ENCODE assay signal across 1 cellular context in genomic region chr20:266604-267562, GRCh38.
TF ChIP-seq lines count a peak whose summit lies in the region.

No MANE protein-coding gene starts in this region.

TF ChIP-seq in HepG2, 621 proteins besides CTCF, POLR2A, EP300 and RAD21 (continued from another document and continues in another):
- TF ChIP-seq AKNA (CRISPR knock-in tag; IDR thresholded peaks at IDR 0.05; ENCODE audit: borderline replicate concordance) (no peak), ZNF30 (CRISPR knock-in tag; IDR thresholded peaks at IDR 0.05) (peak; percentile 87), NFYC (CRISPR knock-in tag; IDR thresholded peaks at IDR 0.05) (peak; percentile 30; the same call in 1 of the 2 replicates), ZNF589 (CRISPR knock-in tag; conservative IDR thresholded peaks at IDR 0.05) (peak; percentile 90; the same call in 1 of the 2 replicates), ZFP1 (CRISPR knock-in tag; IDR thresholded peaks at IDR 0.05) (0 out of 2 replicates have a peak, but pooled peaks have one; percentile 28), FLYWCH1 (CRISPR knock-in tag; IDR thresholded peaks at IDR 0.05) (no peak), ZNF446 (CRISPR knock-in tag; IDR thresholded peaks at IDR 0.05) (peak; percentile 97), SSRP1 (CRISPR knock-in tag; IDR thresholded peaks at IDR 0.05) (peak; percentile 81), ZNF143 (CRISPR knock-in tag; IDR thresholded peaks at IDR 0.05) (no peak; the same call in 1 of the 2 replicates), ZNF616 (CRISPR knock-in tag; IDR thresholded peaks at IDR 0.05; ENCODE audit: low read depth) (peak; percentile 69; the same call in 1 of the 2 replicates), FOXP4 (CRISPR knock-in tag; IDR thresholded peaks at IDR 0.05) (peak; percentile 73), ZNF337 (CRISPR knock-in tag; IDR thresholded peaks at IDR 0.05; ENCODE audit: borderline replicate concordance, low read depth) (peak; percentile 72; the same call in 1 of the 2 replicates), NBN (conservative IDR thresholded peaks at IDR 0.05) (no peak), HOXA3 (CRISPR knock-in tag; IDR thresholded peaks at IDR 0.05) (peak; percentile 94), ZBTB38 (CRISPR knock-in tag; IDR thresholded peaks at IDR 0.05) (peak; percentile 89), ZNF556 (CRISPR knock-in tag; IDR thresholded peaks at IDR 0.05; ENCODE audit: borderline replicate concordance) (peak; percentile 86; the same call in 1 of the 2 replicates), ARID2 (CRISPR knock-in tag; IDR thresholded peaks at IDR 0.05; ENCODE audit: borderline replicate concordance) (peak; percentile 99), ZNF784 (CRISPR knock-in tag; IDR thresholded peaks at IDR 0.05; ENCODE audit: borderline replicate concordance) (peak; percentile 80; the same call in 1 of the 2 replicates), ZNF547 (CRISPR knock-in tag; IDR thresholded peaks at IDR 0.05) (peak; percentile 95), GTF2F1 (IDR thresholded peaks at IDR 0.05; ENCODE audit: low read length) (peak; percentile 31; the same call in 1 of the 2 replicates), ZNF678 (CRISPR knock-in tag; IDR thresholded peaks at IDR 0.05) (peak; percentile 95; the same call in 1 of the 2 replicates), POLR2AphosphoS2 (IDR thresholded peaks at IDR 0.05; ENCODE audit: low read depth, low read length) (no peak), AKAP8 (CRISPR knock-in tag; IDR thresholded peaks at IDR 0.05) (no peak; the same call in 1 of the 2 replicates), PHF21A (CRISPR knock-in tag; IDR thresholded peaks at IDR 0.05) (0 out of 2 replicates have a peak, but pooled peaks have one; percentile 58), ISL2 (CRISPR knock-in tag; IDR thresholded peaks at IDR 0.05) (peak; percentile 72), ZNF160 (CRISPR knock-in tag; IDR thresholded peaks at IDR 0.05) (peak; percentile 79; the same call in 1 of the 2 replicates), ZBTB33 (CRISPR knock-in tag; IDR thresholded peaks at IDR 0.05) (peak; percentile 76), ZNF296 (CRISPR knock-in tag; conservative IDR thresholded peaks at IDR 0.05) (peak; percentile 92), GMEB2 (CRISPR knock-in tag; IDR thresholded peaks at IDR 0.05; ENCODE audit: low read depth) (peak; percentile 36; the same call in 1 of the 2 replicates), TGIF2 (CRISPR knock-in tag; IDR thresholded peaks at IDR 0.05) (peak; percentile 78), MYC (CRISPR knock-in tag; IDR thresholded peaks at IDR 0.05; ENCODE audit: borderline replicate concordance) (peak; percentile 95), ZNF577 (CRISPR knock-in tag; IDR thresholded peaks at IDR 0.05; ENCODE audit: borderline replicate concordance, low read depth) (no peak), KDM6A (CRISPR knock-in tag; IDR thresholded peaks at IDR 0.05; ENCODE audit: low read depth) (no peak), ZBTB14 (CRISPR knock-in tag; IDR thresholded peaks at IDR 0.05) (no peak), KLF11 (CRISPR knock-in tag; IDR thresholded peaks at IDR 0.05) (peak; percentile 97), ZNF142 (CRISPR knock-in tag; IDR thresholded peaks at IDR 0.05) (peak; percentile 26; the same call in 1 of the 2 replicates), TBX3 (IDR thresholded peaks at IDR 0.05; ENCODE audit: borderline replicate concordance) (peak; percentile 71; the same call in 1 of the 2 replicates), GPN1 (CRISPR knock-in tag; IDR thresholded peaks at IDR 0.05; ENCODE audit: borderline replicate concordance) (peak; percentile 88; the same call in 1 of the 2 replicates), JARID2 (CRISPR knock-in tag; IDR thresholded peaks at IDR 0.05; ENCODE audit: insufficient replicate concordance) (peak; percentile 61), HNRNPH1 (optimal IDR thresholded peaks at IDR 0.05; ENCODE audit: low read depth, low read length) (no peak), ZSCAN20 (CRISPR knock-in tag; IDR thresholded peaks at IDR 0.05; ENCODE audit: borderline replicate concordance) (no peak; the same call in 1 of the 2 replicates), TAF15 (IDR thresholded peaks at IDR 0.05; ENCODE audit: low read depth, low read length, poor library complexity, severe bottlenecking) (peak; percentile 89), ZNF292 (CRISPR knock-in tag; IDR thresholded peaks at IDR 0.05; ENCODE audit: borderline replicate concordance, low read depth) (no peak)
